Comparison of ENCODE assay signal across 8 cellular contexts in the genomic region with DNA sequence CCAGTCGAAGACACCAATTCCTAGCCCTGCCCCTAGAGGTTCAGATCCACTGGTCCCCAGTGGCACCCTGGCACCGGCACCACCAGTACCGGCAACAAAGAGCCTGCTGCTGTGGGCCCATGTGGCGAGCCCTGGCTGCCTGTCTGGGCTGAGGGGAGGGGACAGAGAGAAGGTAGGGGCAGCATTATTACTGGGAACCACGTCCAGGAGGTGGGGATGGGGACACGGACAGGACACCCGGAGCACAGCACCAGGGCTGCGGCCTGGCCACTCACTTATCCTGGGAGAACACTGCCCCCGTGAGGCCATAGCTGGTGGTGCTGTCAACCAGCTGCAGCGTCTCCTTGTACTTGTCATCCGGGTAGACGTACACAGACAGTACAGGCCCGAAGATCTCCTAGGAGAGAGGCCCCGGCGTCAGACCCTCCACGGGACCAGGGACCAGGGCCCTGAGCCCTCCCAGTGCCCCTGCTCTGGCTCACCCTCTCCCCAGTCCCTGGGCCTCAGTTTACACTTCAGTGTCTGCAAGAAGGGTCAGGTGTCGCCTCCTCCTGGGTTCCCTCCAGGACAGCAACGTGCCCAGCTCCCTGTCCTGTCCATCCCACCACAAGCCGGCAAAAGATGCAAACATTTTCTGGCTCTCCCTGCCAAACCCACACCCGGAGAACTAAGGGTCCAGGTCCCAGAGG. TPM values are rescaled to one million over a fixed set of nuclear protein-coding genes. Genes with fewer than 3 reads are reported as not detected.
A peak's percentile ranks its signal among the peaks of the same experiment; 100 is the strongest.
DNase-seq lines count a peak whose midpoint lies in the region; ATAC-seq, FAIRE-seq and TF ChIP-seq lines count a peak whose summit lies in the region.

No MANE protein-coding gene starts in this region.

- H3K4me2 ChIP-seq in H9 (ENCODE audit: insufficient read depth, insufficient read length, low read length) (no peak overlapping the region), H1 (ENCODE audit: insufficient read depth in 1 of 2, low read depth in 2 of 2, low read length in 2 of 2) (no peak overlapping the region)

- POLR2A ChIA-PET in H1 (lab: Charles Lee; ENCODE audit: partially characterized antibody) = no interaction called here

- no peak overlapping the region for H3K9ac ChIP-seq in H9 (ENCODE audit: extremely low read depth, insufficient read length, low read length)
- no peak overlapping the region for H3K9ac ChIP-seq in H1 (replicated peaks in 1 of 4; ENCODE audit: extremely low read depth in 1 of 4, low read depth in 3 of 4, low read length in 3 of 4)

- H3K14ac ChIP-seq in H9 (ENCODE audit: insufficient read depth, low read length) (no peak overlapping the region), H1 (ENCODE audit: insufficient read length) (no peak overlapping the region)

- H2AFZ ChIP-seq in H9 (ENCODE audit: low read length) = no peak overlapping the region
- no peak overlapping the region for H2AFZ ChIP-seq in H1 (ENCODE audit: low read length)

- H3K4me3 Mint-ChIP-seq in H9 = no peak overlapping the region

- H2BK15ac ChIP-seq in H9 (ENCODE audit: low read depth, low read length) = no peak overlapping the region
- H2BK15ac ChIP-seq in H1 (ENCODE audit: low read length) = no peak overlapping the region

- H3K4ac ChIP-seq in H9 (ENCODE audit: low read depth, low read length) (no peak overlapping the region), H1 (replicated peaks; ENCODE audit: insufficient read length, low read depth, low read length) (no peak overlapping the region)

- H3K23ac ChIP-seq in H9 (ENCODE audit: insufficient read length, low read depth, low read length) (no peak overlapping the region), H1 (ENCODE audit: insufficient read length) (no peak overlapping the region)

- peak; percentile 88 to 91 for TF ChIP-seq RAD21 in H1 (IDR thresholded peaks at IDR 0.05 in 1 of 2, conservative IDR thresholded peaks at IDR 0.05 in 1 of 2; ENCODE audit: low read depth in 2 of 2, low read length in 2 of 2)

- H3K56ac ChIP-seq in H9 (ENCODE audit: insufficient read length, low read depth, low read length) (no peak overlapping the region), H1 (replicated peaks; ENCODE audit: insufficient read length, low read depth, low read length) (no peak overlapping the region)

- H2BK20ac ChIP-seq in H9 (ENCODE audit: low read depth, low read length, poor library complexity, severe bottlenecking) (no peak overlapping the region), H1 (ENCODE audit: low read length) (no peak overlapping the region)

- H3K4me1 Mint-ChIP-seq in H9 = peaks cover 3 to 13% of the 10 kb centered on the region in 2 experiments

- no peaks in the 10 kb centered on the region for H3K79me1 ChIP-seq in H9 (ENCODE audit: insufficient read depth, low read depth, low read length, poor library complexity, severe bottlenecking)
- H3K79me1 ChIP-seq in H1 (ENCODE audit: low read depth, low read length) = no peaks in the 10 kb centered on the region

- H4K20me1 ChIP-seq in H9 (ENCODE audit: control insufficient read depth, insufficient read depth, insufficient read length) = no peaks in the 10 kb centered on the region
- H4K20me1 ChIP-seq in H1 (replicated peaks in 1 of 2; ENCODE audit: control insufficient read depth in 1 of 2, insufficient read depth in 2 of 2, low read length in 2 of 2) = peaks cover 2 to 4% of the 10 kb centered on the region in 2 experiments

- H3K4me3 ChIP-seq in H1 (ENCODE audit: extremely low read depth in 1 of 4, insufficient read depth in 2 of 4, low read depth in 3 of 4, low read length in 4 of 4) = no peak overlapping the region

- H3K36me3 Mint-ChIP-seq in H9 (ENCODE audit: insufficient read depth in 1 of 3, low read depth in 3 of 3) = peaks cover 0 to 5% (median 0%) of the 10 kb centered on the region in 3 experiments; a peak in 3 of 7 replicates

- peak; percentile 94 for TF ChIP-seq CTCF in H9 (conservative IDR thresholded peaks at IDR 0.05)
- peak; percentile 93 to 100 (median 97) for TF ChIP-seq CTCF in H1 (IDR thresholded peaks at IDR 0.05; ENCODE audit: control extremely low read depth in 1 of 3, insufficient read depth in 1 of 3, low read depth in 1 of 3, low read length in 3 of 3)

- TF ChIP-seq POLR2A in H1 (IDR thresholded peaks at IDR 0.05; ENCODE audit: control extremely low read depth in 1 of 2, low read depth in 2 of 2, low read length in 2 of 2) = no peak

- H3K79me2 ChIP-seq in H9 (ENCODE audit: insufficient read depth, low read length) (no peaks in the 10 kb centered on the region), H1 (ENCODE audit: control insufficient read depth in 1 of 2, insufficient read depth in 2 of 2, low read length in 2 of 2) (no peaks in the 10 kb centered on the region)

- H3K27me3 ChIP-seq in H9 (ENCODE audit: insufficient read depth, low read length) = no peaks in the 10 kb centered on the region
- H3K27me3 ChIP-seq in H1 (replicated peaks in 1 of 4; ENCODE audit: control insufficient read depth in 3 of 4, extremely low read depth in 1 of 4, insufficient read depth in 3 of 4, low read length in 3 of 4) = no peaks in the 10 kb centered on the region

- no peak overlapping the region for H3K27ac ChIP-seq in H9 (ENCODE audit: insufficient read length, low read depth, low read length)
- no peak overlapping the region for H3K27ac ChIP-seq in H1 (ENCODE audit: low read depth, low read length)

- H3K18ac ChIP-seq in H9 (ENCODE audit: insufficient read length, low read depth, low read length) (no peak overlapping the region), H1 (ENCODE audit: extremely low read depth, low read length) (no peak overlapping the region)

- H3K9me3 ChIP-seq in H9 (ENCODE audit: control insufficient read depth, low read depth, low read length) = no peaks in the 10 kb centered on the region
- no peaks in the 10 kb centered on the region for H3K9me3 ChIP-seq in H1 (ENCODE audit: insufficient read depth in 2 of 2, low read depth in 1 of 2, low read length in 1 of 2)

- no CpG with 5 or more reads among the region's 20 CpGs for WGBS in H9 (ENCODE audit: extremely low coverage, insufficient read length, low lambda C conversion rate)
- WGBS in H1 (ENCODE audit: extremely low coverage in 1 of 2, insufficient coverage in 1 of 2, insufficient read length in 1 of 2, insufficient replicate concordance in 2 of 2, low coverage in 1 of 2, low lambda C conversion rate in 2 of 2, missing lambda C conversion rate in 1 of 2), 2 experiments = 63% methylated on average over 19 of the region's 20 CpGs; no CpG with 5 or more reads in 1 of the 2 experiments

- H4K91ac ChIP-seq in H9 (ENCODE audit: insufficient read length, low read depth, low read length) (no peak overlapping the region), H1 (replicated peaks; ENCODE audit: insufficient read length, low read length) (no peak overlapping the region)

- CTCF ChIA-PET in H1 (lab: Charles Lee; ENCODE audit: partially characterized antibody) = interaction anchor here (0.7 to 5.6 kb wide), 49 partner anchors 9 to 579 kb away, joined by 3 to 52 read pairs (median 5); a partner anchor contains a TSS

- H3K23me2 ChIP-seq in H9 (ENCODE audit: insufficient read length, low read depth, low read length, poor library complexity, severe bottlenecking) (no peaks in the 10 kb centered on the region), H1 (ENCODE audit: low read depth, low read length) (no peaks in the 10 kb centered on the region)

- H2BK120ac ChIP-seq in H9 (ENCODE audit: low read depth, low read length, poor library complexity, severe bottlenecking) (no peak overlapping the region), H1 (replicated peaks; ENCODE audit: low read depth, low read length) (no peak overlapping the region)

- no peak for FAIRE-seq in H1 (lab: Jason Lieb, UNC)

- H2BK12ac ChIP-seq in H9 (ENCODE audit: insufficient read length, low read depth, low read length) (no peak overlapping the region), H1 (ENCODE audit: low read depth, low read length) (no peak overlapping the region)

- no peak for TF ChIP-seq EP300 in H1 (IDR thresholded peaks at IDR 0.05; ENCODE audit: borderline replicate concordance in 1 of 2, low read depth in 2 of 2, low read length in 2 of 2)

- ATAC-seq in HG03196 (IDR thresholded peaks at IDR 0.05; ENCODE audit: unreplicated experiment) = no peak

- no peaks in the 10 kb centered on the region; a peak in 2 of 8 replicates for H3K36me3 ChIP-seq in H1 (ENCODE audit: control insufficient read depth in 2 of 4, insufficient read depth in 4 of 4, low read length in 3 of 4)

- H3K4me1 ChIP-seq in H9 (ENCODE audit: insufficient read depth, low read length) (no peaks in the 10 kb centered on the region), H1 (replicated peaks in 1 of 4; ENCODE audit: control insufficient read depth in 3 of 4, insufficient read depth in 4 of 4, low read length in 3 of 4) (peaks cover 0 to 6% (median 4%) of the 10 kb centered on the region in 4 experiments; a peak in 4 of 7 replicates)

- no peaks in the 10 kb centered on the region for H3K27me3 Mint-ChIP-seq in H9 (ENCODE audit: low read depth)

- peak overlapping the region in 1 of 3 experiments; percentile 63; a peak in 1 of 7 replicates for H3K27ac Mint-ChIP-seq in H9

- no peak overlapping the region for H3T11ph ChIP-seq in H9 (ENCODE audit: low read length)

- DNase-seq in AML-193 (lab: John Stamatoyannopoulos, UW) (peak; percentile 30 to 52), H9 (peak; percentile 91), NCI-H82 treated with DMSO at 0.1 percent for 48 hours (lab: John Stamatoyannopoulos, UW; ENCODE audit: unreplicated experiment) (peak; percentile 70), H1 (ENCODE audit: low read depth in 1 of 2, low spot score in 2 of 2) (peak; percentile 74 to 97), mesenteric fat pad (ENCODE audit: low spot score) (peak; percentile 92)
- DNase-seq in activated CD8-positive, alpha-beta memory T cell treated with anti-CD3 and anti-CD28 coated beads for 24 hours = peak; percentile 86
- peak; percentile 34 for DNase-seq in stimulated activated CD8-positive, alpha-beta memory T cell treated with anti-CD3 and anti-CD28 coated beads, Interleukin-15, amount 100 ng/mL, for 24 hours (ENCODE audit: low read depth)

- H3K9me3 Mint-ChIP-seq in H9 = no peaks in the 10 kb centered on the region

- H2AK5ac ChIP-seq in H9 (ENCODE audit: insufficient read length, low read length) = no peak overlapping the region
- no peak overlapping the region for H2AK5ac ChIP-seq in H1 (ENCODE audit: low read depth, low read length)

- H4K5ac ChIP-seq in H9 (ENCODE audit: insufficient read length, low read depth, low read length) (no peak overlapping the region), H1 (ENCODE audit: insufficient read length, low read depth, low read length) (no peak overlapping the region)

- H4K8ac ChIP-seq in H9 (replicated peaks; ENCODE audit: insufficient read length, low read depth, low read length) = no peak overlapping the region
- H4K8ac ChIP-seq in H1 (ENCODE audit: extremely low read depth, insufficient read depth, low read length) = no peak overlapping the region; the same call in 1 of the 2 replicates

- H2BK5ac ChIP-seq in H9 (ENCODE audit: insufficient read length, low read length) (no peak overlapping the region), H1 (ENCODE audit: low read depth, low read length) (no peak overlapping the region)

RNA-seq across cellular contexts. Expression of a gene that starts 15.8 kb away (rescaled TPM):
- total RNA-seq in H9 (2021) (not detected in 2 replicates), mesenteric fat pad (not detected)
- total RNA-seq in H1 (2021; fragmentation: NEBNext Ultra II Directional; extraction: Animal tissue kit (Norgen Biotek cat#: 25700)) = not detected in 2 replicates
- not detected in 2 replicates for polyA plus RNA-seq in H1 (2011; rRNA removed)
- not detected for polyA plus RNA-seq in H1 (2011; cell fraction: cytosol; rRNA removed)
- polyA plus RNA-seq in H1 (2011; cell fraction: nucleus; rRNA removed) = not detected
- not detected in 4 replicates for polyA plus RNA-seq in H1 (2012, experiment 1 of 2)
- polyA plus RNA-seq in H1 (2012, experiment 2 of 2) = not detected
- not detected for polyA plus RNA-seq in H1 (2013, experiment 1 of 2)
- polyA plus RNA-seq in H1 (2013, experiment 2 of 2) = not detected
- not detected in 2 replicates for polyA minus RNA-seq in H1 (2011; rRNA and poly(A)+ RNA removed)
- not detected for polyA minus RNA-seq in H1 (2011; cell fraction: cytosol; rRNA and poly(A)+ RNA removed)
- not detected for polyA minus RNA-seq in H1 (2011; cell fraction: nucleus; rRNA and poly(A)+ RNA removed)

RNA-seq across cellular contexts. Expression of a gene that starts 27.1 kb away (rescaled TPM):
- total RNA-seq in H9 (2021) = 26.1 TPM in 2 replicates
- 29.4 and 30.3 TPM in 2 replicates for total RNA-seq in H1 (2021; fragmentation: NEBNext Ultra II Directional; extraction: Animal tissue kit (Norgen Biotek cat#: 25700))
- polyA plus RNA-seq in H1 (2011; rRNA removed) = 35.9 and 57.4 TPM in 2 replicates
- polyA plus RNA-seq in H1 (2011; cell fraction: cytosol; rRNA removed) = 61.4 TPM
- polyA plus RNA-seq in H1 (2011; cell fraction: nucleus; rRNA removed) = 95.8 TPM
- 25.3 to 32.9 TPM (median 31.9 TPM) in 4 replicates for polyA plus RNA-seq in H1 (2012, experiment 1 of 2)
- 35.0 TPM for polyA plus RNA-seq in H1 (2012, experiment 2 of 2)
- polyA plus RNA-seq in H1 (2013, experiment 1 of 2) = 18.9 TPM
- 16.0 TPM for polyA plus RNA-seq in H1 (2013, experiment 2 of 2)
- 20.3 and 22.0 TPM in 2 replicates for polyA minus RNA-seq in H1 (2011; rRNA and poly(A)+ RNA removed)
- 21.8 TPM for polyA minus RNA-seq in H1 (2011; cell fraction: cytosol; rRNA and poly(A)+ RNA removed)
- polyA minus RNA-seq in H1 (2011; cell fraction: nucleus; rRNA and poly(A)+ RNA removed) = 21.5 TPM
- 54.8 TPM for total RNA-seq in mesenteric fat pad

Comparison
In these comparisons a context has a peak if more than half of its experiments do, and no peak if none do; other contexts are left out.
1. DNase-seq: peak in every context shown above with its lines; median percentile 92 in mesenteric fat pad; 91 in H9; 86 in activated CD8-positive, alpha-beta memory T cell treated with anti-CD3 and anti-CD28 coated beads for 24 hours; 86 in H1; 70 in NCI-H82 treated with DMSO at 0.1 percent for 48 hours; 41 in AML-193; 34 in stimulated activated CD8-positive, alpha-beta memory T cell treated with anti-CD3 and anti-CD28 coated beads, Interleukin-15, amount 100 ng/mL, for 24 hours.